ENCODE assay signal across 8 cellular contexts in the genomic region with DNA sequence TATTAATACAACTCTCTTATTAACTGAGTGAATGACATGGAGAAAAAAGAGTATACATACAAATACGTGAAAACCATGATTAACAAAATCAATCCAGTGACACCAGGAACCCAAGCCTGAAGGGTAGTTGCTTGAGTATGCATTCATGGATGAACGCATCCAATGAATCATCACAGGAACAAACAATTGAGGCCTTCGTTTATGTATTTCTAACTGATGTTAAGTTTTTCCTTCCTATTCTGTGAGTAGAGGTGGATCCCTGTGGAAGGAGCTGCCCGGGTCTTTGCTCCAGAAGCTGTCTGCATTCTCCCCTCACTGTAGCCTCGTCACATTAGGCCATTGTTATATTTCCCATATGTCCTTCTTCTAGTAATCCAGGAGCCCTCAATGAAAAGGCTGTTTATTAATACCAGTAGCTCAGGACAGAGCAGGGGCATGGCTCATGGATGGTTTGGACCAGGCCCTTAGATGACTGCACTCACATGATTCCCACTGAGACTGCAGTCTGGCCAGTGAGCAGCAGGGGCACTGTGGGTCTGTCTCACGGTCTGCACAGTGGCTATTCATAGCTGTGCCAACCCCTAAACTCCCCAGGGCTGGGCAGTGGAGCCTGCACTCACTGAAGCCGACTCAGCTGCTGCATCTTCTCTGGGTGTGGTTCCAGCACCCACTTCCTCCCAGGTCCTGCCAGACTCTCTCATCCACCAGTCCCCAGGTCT.
DNase-seq lines count a peak whose midpoint lies in the region; ATAC-seq, FAIRE-seq and TF ChIP-seq lines count a peak whose summit lies in the region.

No MANE protein-coding gene starts in this region.

- H3K9me3 ChIP-seq in GM23248 (ENCODE audit: low read depth): no peaks in the 10 kb centered on the region
- H3K9me3 ChIP-seq in IMR-90 (ENCODE audit: control insufficient read depth, insufficient read depth, low read length): no peaks in the 10 kb centered on the region

- TF ChIP-seq RAD21 in IMR-90 (IDR thresholded peaks at IDR 0.05; ENCODE audit: low read length): peak; percentile 56

- CTCF ChIA-PET in IMR-90 (lab: Yijun Ruan, JAX): interaction anchor here (0.5 to 2.0 kb wide), 14 partner anchors 10 to 183 kb away, joined by 3 to 12 read pairs (median 3); no protein-coding TSS in a partner anchor

- peak overlapping the region; percentile 44 for H3K56ac ChIP-seq in IMR-90 (ENCODE audit: extremely low read depth, insufficient read depth, low read length)

- H3F3A ChIP-seq in GM23248 (ENCODE audit: insufficient read depth): peaks cover 5% of the 10 kb centered on the region; the same call in 1 of the 2 replicates

- H2BK20ac ChIP-seq in IMR-90 (ENCODE audit: low read depth, low read length): peak overlapping the region; percentile 60

- H3K79me2 ChIP-seq in ACC112 (ENCODE audit: control insufficient read depth, insufficient read depth, low read length, unreplicated experiment): no peaks in the 10 kb centered on the region
- no peaks in the 10 kb centered on the region for H3K79me2 ChIP-seq in GM23248 (ENCODE audit: insufficient read depth)

- H2BK15ac ChIP-seq in IMR-90 (ENCODE audit: low read depth, low read length): peak overlapping the region; percentile 55; the same call in 2 of the 3 replicates

- peak overlapping the region; percentile 85 for H2BK5ac ChIP-seq in IMR-90 (ENCODE audit: low read depth, low read length, poor library complexity, severe bottlenecking)

- peak overlapping the region; percentile 72 for H3K4ac ChIP-seq in IMR-90 (ENCODE audit: low read depth, low read length)

- H3K9ac ChIP-seq in GM23248: peak overlapping the region; percentile 67
- H3K9ac ChIP-seq in IMR-90 (ENCODE audit: low read depth, low read length): no peak overlapping the region

- BruUV-seq in IMR-90 (replicated peaks; lab: Mats Ljungman, UMichigan): no TSS peak

- dilution Hi-C loops in IMR-90 (cut with HindIII; ENCODE audit: low sequenced_read_pairs, unreplicated experiment): no loop called here

- H4K8ac ChIP-seq in IMR-90 (ENCODE audit: low read depth in 2 of 2, low read length in 2 of 2): peak overlapping the region; percentile 10 to 89

- H3K9me2 ChIP-seq in GM23248 (ENCODE audit: insufficient read depth): no peaks in the 10 kb centered on the region

- no peak for FAIRE-seq in frontal cortex (lab: Jason Lieb, UNC)

- H3K18ac ChIP-seq in IMR-90 (ENCODE audit: low read depth, low read length): peak overlapping the region; percentile 34; the same call in 1 of the 2 replicates

- H2AK5ac ChIP-seq in IMR-90 (ENCODE audit: low read depth, low read length): peak overlapping the region; percentile 56

- in situ Hi-C loops in GM23248 (cut with MboI) (no loop called here), IMR-90 (cut with MboI; ENCODE audit: low sequenced_read_pairs) (no loop called here)

- H3K4me3 ChIP-seq in ACC112 (ENCODE audit: low read depth, low read length) (no peak overlapping the region), GM23248 (no peak overlapping the region), IMR-90 (ENCODE audit: insufficient read depth, low read depth, low read length) (no peak overlapping the region)

- H3K23ac ChIP-seq in IMR-90 (ENCODE audit: low read depth, low read length): peak overlapping the region; percentile 26; the same call in 1 of the 2 replicates

- no peaks in the 10 kb centered on the region for H3K79me1 ChIP-seq in IMR-90 (ENCODE audit: low read depth in 1 of 2, low read length in 2 of 2)

- no peaks in the 10 kb centered on the region for H3K36me3 ChIP-seq in ACC112 (ENCODE audit: insufficient read depth, low read length)
- H3K36me3 ChIP-seq in GM23248 (ENCODE audit: low read depth): no peaks in the 10 kb centered on the region
- no peaks in the 10 kb centered on the region for H3K36me3 ChIP-seq in IMR-90 (ENCODE audit: control insufficient read depth, insufficient read depth, low read length)

- intact Hi-C loops in IMR-90 (cut with micrococcal nuclease): no loop called here
- intact Hi-C loops in posterior vena cava (cut with DNase I): no loop called here

- H3K4me1 ChIP-seq in ACC112 (ENCODE audit: control insufficient read depth, insufficient read depth, low read length, unreplicated experiment): peaks cover 14% of the 10 kb centered on the region
- peaks cover 8% of the 10 kb centered on the region for H3K4me1 ChIP-seq in GM23248 (ENCODE audit: insufficient read depth)
- peaks cover 16% of the 10 kb centered on the region for H3K4me1 ChIP-seq in IMR-90 (ENCODE audit: control insufficient read depth, insufficient read depth, low read length)

- POLR2A ChIA-PET in IMR-90 (lab: Charles Lee; ENCODE audit: unreplicated experiment): no interaction called here

- H2AFZ ChIP-seq in ACC112 (ENCODE audit: low read length, unreplicated experiment) (no peak overlapping the region), GM23248 (0 out of 2 replicates have a peak overlapping the region, but pooled peaks have one; percentile 17), IMR-90 (replicated peaks; ENCODE audit: low read length, poor library complexity) (peak overlapping the region; percentile 81)

- 40 to 42% methylated on average over 7 of the region's 7 CpGs for WGBS in GM23248 (ENCODE audit: low coverage in 1 of 2, low lambda C conversion rate in 2 of 2, missing lambda C conversion rate in 2 of 2), 2 experiments
- no CpG with 5 or more reads among the region's 7 CpGs for WGBS in IMR-90 (ENCODE audit: extremely low coverage in 2 of 2, insufficient read length in 1 of 2), 2 experiments

- peak; percentile 55 for TF ChIP-seq CTCF in IMR-90 (conservative IDR thresholded peaks at IDR 0.05; ENCODE audit: low read depth, low read length)

- no peak for TF ChIP-seq POLR2A in IMR-90 (IDR thresholded peaks at IDR 0.05; ENCODE audit: low read depth, low read length)

- peak; percentile 90 for ATAC-seq in IMR-90 (ENCODE audit: low read depth)

- DNase-seq in ELR (ENCODE audit: low read depth): peak; percentile 82
- DNase-seq in GM23248: peak; percentile 91
- DNase-seq in IMR-90: peak; percentile 78
- DNase-seq in activated CD4-positive, CD25-positive, alpha-beta regulatory T cell treated with anti-CD3 and anti-CD28 coated beads, Interleukin-2, amount 50 U/mL, for 72 hours: peak; percentile 39
- DNase-seq in frontal cortex (ENCODE audit: low spot score in 2 of 2): peak; percentile 41 to 52
- DNase-seq in posterior vena cava (ENCODE audit: low spot score): peak; percentile 82
- no peak for DNase-seq in NCI-H446 (lab: John Stamatoyannopoulos, UW)

- H2AK9ac ChIP-seq in IMR-90 (replicated peaks; ENCODE audit: low read depth, low read length, poor library complexity): no peak overlapping the region

- H3K27ac ChIP-seq in ACC112 (ENCODE audit: low read depth, low read length) (peak overlapping the region; percentile 71; the same call in 1 of the 2 replicates), GM23248 (peak overlapping the region; percentile 86), IMR-90 (ENCODE audit: insufficient read depth, low read length) (peak overlapping the region; percentile 50)

- H4K20me1 ChIP-seq in GM23248 (ENCODE audit: insufficient read depth) (no peaks in the 10 kb centered on the region), IMR-90 (ENCODE audit: insufficient read depth, low read length) (no peaks in the 10 kb centered on the region)

- H3K9me1 ChIP-seq in IMR-90 (ENCODE audit: insufficient read depth, low read length): peaks cover 8% of the 10 kb centered on the region; the same call in 1 of the 2 replicates

- H3K27me3 ChIP-seq in ACC112 (ENCODE audit: insufficient read depth, low read length) (no peaks in the 10 kb centered on the region), GM23248 (replicated peaks; ENCODE audit: insufficient read depth) (no peaks in the 10 kb centered on the region), IMR-90 (ENCODE audit: control insufficient read depth, insufficient read depth, low read length) (no peaks in the 10 kb centered on the region)

- H4K5ac ChIP-seq in IMR-90 (ENCODE audit: low read depth, low read length): peak overlapping the region; percentile 13

- H2BK120ac ChIP-seq in IMR-90 (ENCODE audit: low read depth, low read length): peak overlapping the region; percentile 90

- peak overlapping the region; percentile 82 for H4K91ac ChIP-seq in IMR-90 (ENCODE audit: insufficient read depth, low read depth, low read length)

- H3K14ac ChIP-seq in IMR-90 (replicated peaks; ENCODE audit: low read depth, low read length): peak overlapping the region; percentile 24; the same call in 1 of the 2 replicates

- H3K4me2 ChIP-seq in GM23248 (ENCODE audit: unreplicated experiment) (peak overlapping the region; percentile 21), IMR-90 (ENCODE audit: low read depth, low read length) (peak overlapping the region; percentile 27; the same call in 1 of the 2 replicates)

TF ChIP-seq in IMR-90, 13 proteins besides CTCF, POLR2A, EP300 and RAD21:
- TF ChIP-seq, protein P1, sequence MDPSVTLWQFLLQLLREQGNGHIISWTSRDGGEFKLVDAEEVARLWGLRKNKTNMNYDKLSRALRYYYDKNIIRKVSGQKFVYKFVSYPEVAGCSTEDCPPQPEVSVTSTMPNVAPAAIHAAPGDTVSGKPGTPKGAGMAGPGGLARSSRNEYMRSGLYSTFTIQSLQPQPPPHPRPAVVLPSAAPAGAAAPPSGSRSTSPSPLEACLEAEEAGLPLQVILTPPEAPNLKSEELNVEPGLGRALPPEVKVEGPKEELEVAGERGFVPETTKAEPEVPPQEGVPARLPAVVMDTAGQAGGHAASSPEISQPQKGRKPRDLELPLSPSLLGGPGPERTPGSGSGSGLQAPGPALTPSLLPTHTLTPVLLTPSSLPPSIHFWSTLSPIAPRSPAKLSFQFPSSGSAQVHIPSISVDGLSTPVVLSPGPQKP (IDR thresholded peaks at IDR 0.05; ENCODE audit: borderline replicate concordance, low read depth, low read length): no peak
- TF ChIP-seq FOS (IDR thresholded peaks at IDR 0.05; ENCODE audit: low read depth, low read length) (0 out of 2 replicates have a peak, but pooled peaks have one; percentile 20), SMC3 (IDR thresholded peaks at IDR 0.05; ENCODE audit: low read depth, low read length) (peak; percentile 21; the same call in 1 of the 2 replicates)

Comparison
In these comparisons a context has a peak if more than half of its experiments do, and no peak if none do; other contexts are left out.
1. DNase-seq: peak in ELR (single experiment), GM23248 (single experiment), IMR-90 (single experiment), activated CD4-positive, CD25-positive, alpha-beta regulatory T cell treated with anti-CD3 and anti-CD28 coated beads, Interleukin-2, amount 50 U/mL, for 72 hours (single experiment), frontal cortex (2 of 2) and posterior vena cava (single experiment); none in NCI-H446 (0 of 2).
2. Peak in every context shown above with its lines, with median percentiles within 50 percentile points of each other: H3K27ac ChIP-seq.